In the genomic region with DNA sequence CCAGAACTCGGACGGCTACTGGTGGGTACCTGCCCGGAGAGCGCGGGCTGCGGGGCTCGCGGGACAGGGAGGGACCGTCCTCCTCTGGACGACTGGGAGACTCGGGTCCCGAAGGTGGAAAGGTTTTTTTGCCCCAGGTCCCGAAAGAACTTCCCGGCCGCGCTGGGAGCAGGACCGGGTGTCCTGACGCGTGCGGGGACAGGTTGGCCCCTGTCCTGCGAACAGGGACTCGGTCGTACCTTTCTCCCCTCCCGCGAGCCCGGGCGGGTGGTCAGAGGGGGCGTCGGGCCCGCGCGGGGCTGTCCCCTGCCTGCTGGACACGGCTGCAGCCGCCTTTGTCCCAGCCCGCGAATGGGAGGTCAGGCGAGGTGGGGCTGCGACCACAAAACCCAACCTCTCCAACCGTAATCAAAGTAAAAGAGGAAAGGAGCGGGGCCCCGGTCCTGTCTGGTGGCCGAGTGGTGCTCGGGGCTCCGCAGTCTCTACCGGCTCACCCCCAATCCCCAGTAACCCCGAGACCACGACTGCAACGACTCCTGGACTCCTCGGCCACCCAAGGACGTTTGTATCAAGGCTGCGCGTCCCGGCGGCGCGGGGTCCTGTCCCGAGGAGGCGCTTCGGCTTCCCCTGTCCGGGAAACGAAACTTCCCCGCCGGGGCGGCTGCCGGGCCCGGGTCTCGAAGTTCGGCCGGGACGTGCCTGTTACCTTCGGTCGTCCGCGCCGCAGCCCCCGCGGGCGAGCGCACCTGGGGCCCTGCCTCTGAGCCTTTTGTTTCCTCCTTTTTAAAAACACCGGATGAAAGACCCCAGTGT, we compare ENCODE assay signal across 2 cellular contexts.
A peak's percentile ranks its signal among the peaks of the same experiment; 100 is the strongest.
TF ChIP-seq lines count a peak whose summit lies in the region.

No MANE protein-coding gene starts in this region.

TF ChIP-seq in Ishikawa, 13 proteins besides CTCF, POLR2A, EP300 and RAD21:
- TF ChIP-seq, protein P1, sequence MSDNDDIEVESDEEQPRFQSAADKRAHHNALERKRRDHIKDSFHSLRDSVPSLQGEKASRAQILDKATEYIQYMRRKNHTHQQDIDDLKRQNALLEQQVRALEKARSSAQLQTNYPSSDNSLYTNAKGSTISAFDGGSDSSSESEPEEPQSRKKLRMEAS (IDR thresholded peaks at IDR 0.05), result 0 out of 2 replicates have a peak, but pooled peaks have one; percentile 9
- TF ChIP-seq ZBTB7A (IDR thresholded peaks at IDR 0.05; ENCODE audit: low read depth) (no peak; the same call in 1 of the 2 replicates), NFIC (IDR thresholded peaks at IDR 0.05) (no peak), TEAD4 (IDR thresholded peaks at IDR 0.05) (no peak), YY1 (IDR thresholded peaks at IDR 0.05; ENCODE audit: low read depth) (no peak), TAF1 (IDR thresholded peaks at IDR 0.05; ENCODE audit: low read depth) (no peak; the same call in 1 of the 2 replicates)
- TF ChIP-seq, protein P2, sequence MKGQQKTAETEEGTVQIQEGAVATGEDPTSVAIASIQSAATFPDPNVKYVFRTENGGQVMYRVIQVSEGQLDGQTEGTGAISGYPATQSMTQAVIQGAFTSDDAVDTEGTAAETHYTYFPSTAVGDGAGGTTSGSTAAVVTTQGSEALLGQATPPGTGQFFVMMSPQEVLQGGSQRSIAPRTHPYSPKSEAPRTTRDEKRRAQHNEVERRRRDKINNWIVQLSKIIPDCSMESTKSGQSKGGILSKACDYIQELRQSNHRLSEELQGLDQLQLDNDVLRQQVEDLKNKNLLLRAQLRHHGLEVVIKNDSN (IDR thresholded peaks at IDR 0.05), result no peak

TF ChIP-seq in K562, 482 proteins besides CTCF, POLR2A, EP300 and RAD21:
- TF ChIP-seq EZH2 (IDR thresholded peaks at IDR 0.05; ENCODE audit: borderline replicate concordance, low read depth, low read length) (0 out of 2 replicates have a peak, but pooled peaks have one; percentile 59), RBFOX2 (IDR thresholded peaks at IDR 0.05; ENCODE audit: low read depth, low read length) (0 out of 2 replicates have a peak, but pooled peaks have one; percentile 22)
- TF ChIP-seq, protein P3, sequence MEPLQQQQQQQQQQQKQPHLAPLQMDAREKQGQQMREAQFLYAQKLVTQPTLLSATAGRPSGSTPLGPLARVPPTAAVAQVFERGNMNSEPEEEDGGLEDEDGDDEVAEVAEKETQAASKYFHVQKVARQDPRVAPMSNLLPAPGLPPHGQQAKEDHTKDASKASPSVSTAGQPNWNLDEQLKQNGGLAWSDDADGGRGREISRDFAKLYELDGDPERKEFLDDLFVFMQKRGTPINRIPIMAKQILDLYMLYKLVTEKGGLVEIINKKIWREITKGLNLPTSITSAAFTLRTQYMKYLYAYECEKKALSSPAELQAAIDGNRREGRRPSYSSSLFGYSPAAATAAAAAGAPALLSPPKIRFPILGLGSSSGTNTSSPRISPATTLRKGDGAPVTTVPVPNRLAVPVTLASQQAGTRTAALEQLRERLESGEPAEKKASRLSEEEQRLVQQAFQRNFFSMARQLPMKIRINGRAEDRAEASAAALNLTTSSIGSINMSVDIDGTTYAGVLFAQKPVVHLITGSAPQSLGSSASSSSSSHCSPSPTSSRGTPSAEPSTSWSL (CRISPR knock-in tag; IDR thresholded peaks at IDR 0.05; ENCODE audit: borderline replicate concordance), result no peak
